In genomic region chr4:83917572-83917971, GRCh38 we compare ENCODE assay signal across 24 cellular contexts.
A peak's percentile ranks its signal among the peaks of the same experiment; 100 is the strongest.
DNase-seq lines count a peak whose midpoint lies in the region; ATAC-seq and TF ChIP-seq lines count a peak whose summit lies in the region.
"Had no signal": no experiment of that assay in that cellular context is flagged by ENCODE, and none has a peak within 500 bp of the region (broad histone marks: within the 10 kb centered on the region; RNA-seq: fewer than 3 reads in every experiment).

No MANE protein-coding gene starts in this region.

- no peak overlapping the region for H2BK20ac ChIP-seq in IMR-90 (ENCODE audit: low read depth, low read length)

- H2BK15ac ChIP-seq in IMR-90 (ENCODE audit: low read depth, low read length) = no peak overlapping the region

- no peak overlapping the region for H3K27ac ChIP-seq in IMR-90 (ENCODE audit: insufficient read depth, low read length)
- H3K27ac ChIP-seq in PC-3 (ENCODE audit: low read length) = no peak overlapping the region
- H3K27ac ChIP-seq: esophagus muscularis mucosa, right atrium auricular region, VCaP had no signal

- TF ChIP-seq CTCF in IMR-90 (conservative IDR thresholded peaks at IDR 0.05; ENCODE audit: low read depth, low read length) (no peak), fibroblast of the aortic adventitia (IDR thresholded peaks at IDR 0.05; ENCODE audit: insufficient read depth, low read length) (no peak), PC-3 (conservative IDR thresholded peaks at IDR 0.05; ENCODE audit: low read depth, low read length) (no peak)

- H3K4me1 ChIP-seq in IMR-90 (ENCODE audit: control insufficient read depth, insufficient read depth, low read length) (no peaks in the 10 kb centered on the region), PC-3 (ENCODE audit: insufficient read depth, low read length) (no peaks in the 10 kb centered on the region)
- H3K4me1 ChIP-seq: right atrium auricular region had no signal

- no peak for TF ChIP-seq POLR2A in IMR-90 (IDR thresholded peaks at IDR 0.05; ENCODE audit: low read depth, low read length)

- H3K9me2 ChIP-seq in PC-3 (replicated peaks; ENCODE audit: low read length) = no peaks in the 10 kb centered on the region

- no peak overlapping the region for H4K5ac ChIP-seq in IMR-90 (ENCODE audit: low read depth, low read length)

- H3K9me3 ChIP-seq in IMR-90 (ENCODE audit: control insufficient read depth, insufficient read depth, low read length) = no peaks in the 10 kb centered on the region
- no peaks in the 10 kb centered on the region for H3K9me3 ChIP-seq in PC-3 (ENCODE audit: low read length)
- H3K9me3 ChIP-seq: esophagus muscularis mucosa, right atrium auricular region had no signal

- H3K9me1 ChIP-seq in IMR-90 (ENCODE audit: insufficient read depth, low read length) = no peaks in the 10 kb centered on the region

- no peak overlapping the region for H2BK120ac ChIP-seq in IMR-90 (ENCODE audit: low read depth, low read length)

- dilution Hi-C loops in IMR-90 (cut with HindIII; ENCODE audit: low sequenced_read_pairs, unreplicated experiment) = no loop called here

- no peak overlapping the region for H4K8ac ChIP-seq in IMR-90 (ENCODE audit: low read depth in 2 of 2, low read length in 2 of 2)

- TF ChIP-seq RAD21 in IMR-90 (IDR thresholded peaks at IDR 0.05; ENCODE audit: low read length) = no peak

- no peak overlapping the region for H3K4ac ChIP-seq in IMR-90 (ENCODE audit: low read depth, low read length)

- H2AK9ac ChIP-seq in IMR-90 (replicated peaks; ENCODE audit: low read depth, low read length, poor library complexity) = no peak overlapping the region

- H3K36me3 ChIP-seq in IMR-90 (ENCODE audit: control insufficient read depth, insufficient read depth, low read length) = no peaks in the 10 kb centered on the region
- H3K36me3 ChIP-seq in PC-3 (ENCODE audit: low read depth, low read length) = no peaks in the 10 kb centered on the region
- H3K36me3 ChIP-seq: esophagus muscularis mucosa, right atrium auricular region had no signal

- intact Hi-C loops in IMR-90 (cut with micrococcal nuclease) = no loop called here
- intact Hi-C loops in PC-3 (cut with micrococcal nuclease) = no loop called here

- H3K4me3 ChIP-seq in IMR-90 (ENCODE audit: insufficient read depth, low read depth, low read length) (no peak overlapping the region), fibroblast of the aortic adventitia (ENCODE audit: low read depth, low read length) (no peak overlapping the region), PC-3 (ENCODE audit: low read length) (no peak overlapping the region)
- H3K4me3 ChIP-seq: esophagus muscularis mucosa, right atrium auricular region had no signal

- H3K27me3 ChIP-seq in IMR-90 (ENCODE audit: control insufficient read depth, insufficient read depth, low read length) (no peaks in the 10 kb centered on the region), PC-3 (ENCODE audit: low read length) (no peaks in the 10 kb centered on the region)
- H3K27me3 ChIP-seq: esophagus muscularis mucosa, right atrium auricular region had no signal

- no peak overlapping the region for H3K23ac ChIP-seq in IMR-90 (ENCODE audit: low read depth, low read length)

- H4K91ac ChIP-seq in IMR-90 (ENCODE audit: insufficient read depth, low read depth, low read length) = no peak overlapping the region

- no peaks in the 10 kb centered on the region for H3K79me2 ChIP-seq in PC-3 (ENCODE audit: low read length)

- no peak for ATAC-seq in IMR-90 (ENCODE audit: low read depth)
- no peak for ATAC-seq in PC-3
- ATAC-seq in HG03460 (IDR thresholded peaks at IDR 0.05; ENCODE audit: unreplicated experiment) = no peak
- ATAC-seq: CD8-positive, alpha-beta T cell; T-cell had no signal

- POLR2A ChIA-PET in IMR-90 (lab: Charles Lee; ENCODE audit: unreplicated experiment) (no interaction called here), PC-3 (lab: Charles Lee; ENCODE audit: unreplicated experiment) (interaction anchor here (0.6 kb wide), 1 partner anchor 380 kb away, joined by 3 read pairs; no protein-coding TSS in a partner anchor)

- no peak overlapping the region for H3K4me2 ChIP-seq in IMR-90 (ENCODE audit: low read depth, low read length)
- H3K4me2 ChIP-seq in PC-3 (ENCODE audit: low read length) = no peak overlapping the region

- no peaks in the 10 kb centered on the region for H4K20me1 ChIP-seq in IMR-90 (ENCODE audit: insufficient read depth, low read length)
- H4K20me1 ChIP-seq in PC-3 (ENCODE audit: low read length) = no peaks in the 10 kb centered on the region

- no peak overlapping the region for H2BK5ac ChIP-seq in IMR-90 (ENCODE audit: low read depth, low read length, poor library complexity, severe bottlenecking)

- H3K9ac ChIP-seq in IMR-90 (ENCODE audit: low read depth, low read length) = no peak overlapping the region
- H3K9ac ChIP-seq in PC-3 (ENCODE audit: low read length) = no peak overlapping the region

- H2AFZ ChIP-seq in IMR-90 (replicated peaks; ENCODE audit: low read length, poor library complexity) (no peak overlapping the region), PC-3 (ENCODE audit: low read length) (no peak overlapping the region)

- DNase-seq in Daoy (ENCODE audit: low read depth) (peak; percentile 5), IMR-90 (peak; percentile 2), SK-N-DZ (ENCODE audit: low spot score) (peak; percentile 2), fibroblast of the aortic adventitia (ENCODE audit: low read depth) (peak; percentile 12), occipital lobe (lab: John Stamatoyannopoulos, UW) (no peak), PC-3 (no peak), COR-L47 (lab: John Stamatoyannopoulos, UW) (no peak)
- DNase-seq: activated CD4-positive, alpha-beta T cell treated with anti-CD3 and anti-CD28 coated beads, Interleukin-2, amount 50 U/mL, for 48 hours; activated gamma-delta T cell treated with Interleukin-2 at 50 U/mL for 16 hours; activated T-cell treated with anti-CD3 and anti-CD28 coated beads for 4 hours; amniotic stem cell; CD8-positive, alpha-beta T cell; central memory CD4-positive, alpha-beta T cell; DMS79 treated with DMSO at 0.1 percent for 48 hours; glutamatergic neuron; NCI-H146; NCI-H446; NK-92 treated with Interleukin-12 subunit alpha and Interleukin-12 subunit beta, amount 100 ng/mL, for 24 hours; nucleus accumbens; T-cell had no signal

- H3K79me1 ChIP-seq in IMR-90 (ENCODE audit: low read depth in 1 of 2, low read length in 2 of 2) = no peaks in the 10 kb centered on the region

- no peak overlapping the region for H3K14ac ChIP-seq in IMR-90 (replicated peaks; ENCODE audit: low read depth, low read length)

- no CpG with 5 or more reads among the region's 8 CpGs for WGBS in IMR-90 (ENCODE audit: extremely low coverage in 2 of 2, insufficient read length in 1 of 2), 2 experiments

- no peak overlapping the region for H3K56ac ChIP-seq in IMR-90 (ENCODE audit: extremely low read depth, insufficient read depth, low read length)

- no peak overlapping the region for H2AK5ac ChIP-seq in IMR-90 (ENCODE audit: low read depth, low read length)

- in situ Hi-C loops in IMR-90 (cut with MboI; ENCODE audit: low sequenced_read_pairs) = no loop called here

- CTCF ChIA-PET in IMR-90 (lab: Yijun Ruan, JAX) (no interaction called here), PC-3 (lab: Charles Lee) (no interaction called here)

- no peaks in the 10 kb centered on the region for H3F3A ChIP-seq in PC-3 (ENCODE audit: low read length, unreplicated experiment)

- BruUV-seq in IMR-90 (replicated peaks; lab: Mats Ljungman, UMichigan) (no TSS peak), PC-3 (replicated peaks; lab: Mats Ljungman, UMichigan) (no TSS peak)

- no peak overlapping the region for H3K18ac ChIP-seq in IMR-90 (ENCODE audit: low read depth, low read length)

TF ChIP-seq in IMR-90, 13 proteins besides CTCF, POLR2A, EP300 and RAD21:
- peak; percentile 41; the same call in 1 of the 2 replicates for TF ChIP-seq NFE2L2 (IDR thresholded peaks at IDR 0.05; ENCODE audit: low read depth, low read length)
- TF ChIP-seq CEBPB (IDR thresholded peaks at IDR 0.05; ENCODE audit: low read depth, low read length) = no peak

Comparison
In these comparisons a context has a peak if more than half of its experiments do, and no peak if none do; other contexts are left out.
1. DNase-seq: peak in Daoy (single experiment), IMR-90 (single experiment), SK-N-DZ (single experiment) and fibroblast of the aortic adventitia (single experiment); none in occipital lobe (single experiment), PC-3 (single experiment) and COR-L47 (single experiment).